In the genomic region with DNA sequence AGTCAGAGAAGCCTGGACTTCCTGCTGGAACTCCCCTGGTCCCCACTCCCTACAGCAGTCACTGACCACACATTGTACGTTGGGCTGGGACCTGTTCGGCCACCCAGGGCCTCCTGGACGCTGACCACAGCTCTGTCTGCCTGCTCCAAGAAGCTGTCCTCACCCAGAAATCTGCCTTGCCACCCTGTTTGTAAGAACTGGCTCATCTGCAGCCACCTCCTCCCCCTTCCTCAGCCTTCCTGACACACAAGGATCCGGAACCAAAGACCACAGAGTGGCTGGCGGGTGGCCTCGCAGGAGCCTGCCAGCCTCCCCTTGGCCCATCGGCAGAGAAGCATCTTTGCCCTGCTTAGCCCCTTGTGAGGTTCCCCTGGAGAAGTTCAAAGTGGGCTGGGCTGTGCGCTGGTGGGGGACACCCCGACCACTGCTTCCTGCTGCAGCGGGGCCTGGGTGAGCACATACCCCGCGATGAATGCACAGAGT, we compare ENCODE assay signal across 24 cellular contexts.
DNase-seq lines count a peak whose midpoint lies in the region; ATAC-seq, FAIRE-seq and TF ChIP-seq lines count a peak whose summit lies in the region.
"Had no signal": no experiment of that assay in that cellular context is flagged by ENCODE, and none has a peak within 500 bp of the region (broad histone marks: within the 10 kb centered on the region; RNA-seq: fewer than 3 reads in every experiment).

No MANE protein-coding gene starts in this region.

- intact Hi-C loops in CD14-positive monocyte (cut with micrococcal nuclease): no loop called here

- peak; percentile 42 for DNase-seq in activated naive CD8-positive, alpha-beta T cell treated with anti-CD3 and anti-CD28 coated beads, Interleukin-2, amount 10 ng/mL, durations not matched to agents 7 days and 5 days
- DNase-seq in natural killer cell treated with Interleukin-12 subunit alpha and Interleukin-12 subunit beta and Interleukin-15 and Interleukin-18, amount 100 ng/mL, for 72 hours (ENCODE audit: low spot score): no peak
- no peak for DNase-seq in RKO (ENCODE audit: low spot score)
- DNase-seq in GM19239 (ENCODE audit: insufficient read length, low spot score): no peak
- no peak for DNase-seq in CD14-positive monocyte (ENCODE audit: low spot score)
- DNase-seq: ACHN; activated naive CD4-positive, alpha-beta T cell treated with anti-CD3 and anti-CD28 coated beads for 36 hours; CD4-positive, alpha-beta memory T cell; cerebellar nuclear complex; effector CD4-positive, alpha-beta T cell; erythroblast; foreskin keratinocyte; hypothalamus; MM.1S; NCI-H82; PC-9; sigmoid colon; T-helper 17 cell had no signal

- H3K9me3 Mint-ChIP-seq in activated naive CD8-positive, alpha-beta T cell treated with anti-CD3 and anti-CD28 coated beads, Interleukin-2, amount 10 ng/mL, durations not matched to agents 7 days and 5 days: no peaks in the 10 kb centered on the region
- no peaks in the 10 kb centered on the region for H3K9me3 Mint-ChIP-seq in natural killer cell treated with Interleukin-12 subunit alpha and Interleukin-12 subunit beta and Interleukin-15 and Interleukin-18, amount 100 ng/mL, for 72 hours
- peaks cover 0 to 4% (median 1%) of the 10 kb centered on the region in 7 donors for H3K9me3 Mint-ChIP-seq in CD14-positive monocyte
- H3K9me3 Mint-ChIP-seq: activated naive CD4-positive, alpha-beta T cell treated with anti-CD3 and anti-CD28 coated beads for 36 hours; memory B cell had no signal

- FAIRE-seq in GM19239 (lab: Jason Lieb, UNC): no peak
- FAIRE-seq: keratinocyte had no signal

- peak overlapping the region; percentile 66 to 90 (median 81) for H3K4me2 ChIP-seq in BLaER1 treated with 17β-estradiol and CSF1 and Interleukin-3, amounts not matched to agents 10 nM and 100 nM
- H3K4me2 ChIP-seq: PC-9 had no signal

- POLR2A ChIA-PET in activated naive CD8-positive, alpha-beta T cell treated with anti-CD3 and anti-CD28 coated beads, Interleukin-2, amount 10 ng/mL, durations not matched to agents 7 days and 5 days (lab: Charles Lee): interaction anchor here (1.7 to 2.4 kb wide), 2 partner anchors 10 to 21 kb away, joined by 5 to 6 read pairs; no protein-coding TSS in a partner anchor

- H3K4me3 Mint-ChIP-seq in activated naive CD8-positive, alpha-beta T cell treated with anti-CD3 and anti-CD28 coated beads, Interleukin-2, amount 10 ng/mL, durations not matched to agents 7 days and 5 days: peak overlapping the region; percentile 25
- H3K4me3 Mint-ChIP-seq in natural killer cell treated with Interleukin-12 subunit alpha and Interleukin-12 subunit beta and Interleukin-15 and Interleukin-18, amount 100 ng/mL, for 72 hours: no peak overlapping the region
- peak overlapping the region in 1 of 2 donors; percentile 52 for H3K4me3 Mint-ChIP-seq in CD14-positive monocyte
- H3K4me3 Mint-ChIP-seq: activated naive CD4-positive, alpha-beta T cell treated with anti-CD3 and anti-CD28 coated beads for 36 hours; CD4-positive, alpha-beta memory T cell; memory B cell; nephron; T-helper 17 cell had no signal

- peak overlapping the region in 5 of 11 experiments; percentile 13 to 40 (median 36); a peak in 3 of 22 replicates for H3K9ac ChIP-seq in BLaER1 treated with 17β-estradiol and CSF1 and Interleukin-3, amounts not matched to agents 10 nM and 100 nM
- no peak overlapping the region for H3K9ac ChIP-seq in HUES6 (ENCODE audit: low read length)

- no peaks in the 10 kb centered on the region for H3K36me3 Mint-ChIP-seq in activated naive CD8-positive, alpha-beta T cell treated with anti-CD3 and anti-CD28 coated beads, Interleukin-2, amount 10 ng/mL, durations not matched to agents 7 days and 5 days
- H3K36me3 Mint-ChIP-seq in natural killer cell treated with Interleukin-12 subunit alpha and Interleukin-12 subunit beta and Interleukin-15 and Interleukin-18, amount 100 ng/mL, for 72 hours: no peaks in the 10 kb centered on the region
- no peaks in the 10 kb centered on the region for H3K36me3 Mint-ChIP-seq in CD14-positive monocyte
- H3K36me3 Mint-ChIP-seq: CD4-positive, alpha-beta memory T cell; memory B cell had no signal

- H3K27ac ChIP-seq in BLaER1 treated with 17β-estradiol and CSF1 and Interleukin-3, amounts not matched to agents 10 nM and 100 nM: peak overlapping the region in 8 of 11 experiments; percentile 22 to 55 (median 32); a peak in 6 of 22 replicates
- H3K27ac ChIP-seq in HUES6 (ENCODE audit: low read depth, low read length): 0 out of 2 replicates have a peak overlapping the region, but pooled peaks have one; percentile 22
- H3K27ac ChIP-seq: foreskin keratinocyte, PC-9, sigmoid colon had no signal

- peaks cover 0 to 5% (median 0%) of the 10 kb centered on the region in 11 experiments; a peak in 2 of 22 replicates for H3K36me3 ChIP-seq in BLaER1 treated with 17β-estradiol and CSF1 and Interleukin-3, amounts not matched to agents 10 nM and 100 nM
- no peaks in the 10 kb centered on the region for H3K36me3 ChIP-seq in HUES6 (ENCODE audit: control insufficient read depth, insufficient read depth, low read length)
- H3K36me3 ChIP-seq: sigmoid colon had no signal

- peak; percentile 67 for ATAC-seq in activated naive CD8-positive, alpha-beta T cell treated with anti-CD3 and anti-CD28 coated beads, Interleukin-2, amount 10 ng/mL, durations not matched to agents 7 days and 5 days (ENCODE audit: low read depth)
- peak; percentile 21 to 51 for ATAC-seq in natural killer cell treated with Interleukin-12 subunit alpha and Interleukin-12 subunit beta and Interleukin-15 and Interleukin-18, amount 100 ng/mL, for 72 hours
- ATAC-seq in HG02571 (IDR thresholded peaks at IDR 0.05; ENCODE audit: unreplicated experiment): no peak
- ATAC-seq: foreskin keratinocyte, T-helper 17 cell had no signal

- no peaks in the 10 kb centered on the region for H3K27me3 ChIP-seq in BLaER1 treated with 17β-estradiol and CSF1 and Interleukin-3, amounts not matched to agents 10 nM and 100 nM
- H3K27me3 ChIP-seq in HUES6 (ENCODE audit: control insufficient read depth, insufficient read depth, low read length): no peaks in the 10 kb centered on the region
- H3K27me3 ChIP-seq: foreskin keratinocyte, sigmoid colon had no signal

- peaks cover 16% of the 10 kb centered on the region for H3K27me3 Mint-ChIP-seq in activated naive CD8-positive, alpha-beta T cell treated with anti-CD3 and anti-CD28 coated beads, Interleukin-2, amount 10 ng/mL, durations not matched to agents 7 days and 5 days
- H3K27me3 Mint-ChIP-seq in natural killer cell treated with Interleukin-12 subunit alpha and Interleukin-12 subunit beta and Interleukin-15 and Interleukin-18, amount 100 ng/mL, for 72 hours: peaks cover 8 to 29% of the 10 kb centered on the region in 2 donors
- peaks cover 18 to 40% (median 29%) of the 10 kb centered on the region in 3 donors for H3K27me3 Mint-ChIP-seq in CD14-positive monocyte (ENCODE audit: low read depth in 3 of 3)

- peak overlapping the region in 3 of 10 experiments; percentile 0 to 23 (median 15); a peak in 3 of 20 replicates for H3K4me3 ChIP-seq in BLaER1 treated with 17β-estradiol and CSF1 and Interleukin-3, amounts not matched to agents 10 nM and 100 nM
- no peak overlapping the region for H3K4me3 ChIP-seq in HUES6 (ENCODE audit: low read depth, low read length)
- H3K4me3 ChIP-seq: PC-9, sigmoid colon had no signal

- peaks cover 15% of the 10 kb centered on the region for H3K4me1 Mint-ChIP-seq in activated naive CD8-positive, alpha-beta T cell treated with anti-CD3 and anti-CD28 coated beads, Interleukin-2, amount 10 ng/mL, durations not matched to agents 7 days and 5 days
- H3K4me1 Mint-ChIP-seq in natural killer cell treated with Interleukin-12 subunit alpha and Interleukin-12 subunit beta and Interleukin-15 and Interleukin-18, amount 100 ng/mL, for 72 hours (ENCODE audit: low read depth in 2 of 2): peaks cover 0 to 19% of the 10 kb centered on the region in 2 donors
- H3K4me1 Mint-ChIP-seq in CD14-positive monocyte: peaks cover 8% of the 10 kb centered on the region
- H3K4me1 Mint-ChIP-seq: memory B cell, T-helper 17 cell had no signal

- no peak for TF ChIP-seq CTCF in CD14-positive monocyte (IDR thresholded peaks at IDR 0.05)

- no peaks in the 10 kb centered on the region for H4K20me1 ChIP-seq in BLaER1 treated with 17β-estradiol and CSF1 and Interleukin-3, amounts not matched to agents 10 nM and 100 nM

- peaks cover 28 to 61% (median 52%) of the 10 kb centered on the region in 10 experiments for H3K4me1 ChIP-seq in BLaER1 treated with 17β-estradiol and CSF1 and Interleukin-3, amounts not matched to agents 10 nM and 100 nM
- H3K4me1 ChIP-seq in HUES6 (ENCODE audit: control insufficient read depth, insufficient read depth, low read length): peaks cover 5% of the 10 kb centered on the region
- H3K4me1 ChIP-seq: foreskin keratinocyte, sigmoid colon had no signal

- H3K9me3 ChIP-seq in BLaER1 treated with 17β-estradiol and CSF1 and Interleukin-3, amounts not matched to agents 10 nM and 100 nM (replicated peaks in 1 of 11): peaks cover 0 to 7% (median 5%) of the 10 kb centered on the region in 11 experiments; a peak in 11 of 22 replicates
- H3K9me3 ChIP-seq in HUES6 (ENCODE audit: control insufficient read depth, insufficient read depth, low read depth, low read length): peaks cover 4% of the 10 kb centered on the region
- H3K9me3 ChIP-seq: sigmoid colon had no signal

- H3K27ac Mint-ChIP-seq in activated naive CD8-positive, alpha-beta T cell treated with anti-CD3 and anti-CD28 coated beads, Interleukin-2, amount 10 ng/mL, durations not matched to agents 7 days and 5 days: peak overlapping the region; percentile 82
- peak overlapping the region in 1 of 2 donors; percentile 70 for H3K27ac Mint-ChIP-seq in natural killer cell treated with Interleukin-12 subunit alpha and Interleukin-12 subunit beta and Interleukin-15 and Interleukin-18, amount 100 ng/mL, for 72 hours
- H3K27ac Mint-ChIP-seq in CD14-positive monocyte: peak overlapping the region in 3 of 7 donors; percentile 53 to 54 (median 54)
- H3K27ac Mint-ChIP-seq: activated naive CD4-positive, alpha-beta T cell treated with anti-CD3 and anti-CD28 coated beads for 36 hours; memory B cell; nephron; T-helper 17 cell had no signal
